In genomic region chr7:101432316-101432715, GRCh38 we compare ENCODE assay signal across 29 cellular contexts.
"Had no signal": no experiment of that assay in that cellular context is flagged by ENCODE, and none has a peak within 500 bp of the region (broad histone marks: within the 10 kb centered on the region; RNA-seq: fewer than 3 reads in every experiment).

No MANE protein-coding gene starts in this region.

- H3K27ac Mint-ChIP-seq: activated CD4-positive, alpha-beta memory T cell treated with anti-CD3 and anti-CD28 coated beads for 36 hours; activated CD4-positive, alpha-beta T cell treated with anti-CD3 and anti-CD28 coated beads for 36 hours; activated CD4-positive, alpha-beta T cell treated with anti-CD3 and anti-CD28 coated beads, Interleukin-2, amount 10 ng/mL, durations not matched to agents 24 days and 14 days; activated CD8-positive, alpha-beta memory T cell treated with anti-CD3 and anti-CD28 coated beads, Interleukin-2, amount 10 ng/mL, durations not matched to agents 7 days and 5 days; activated CD8-positive, alpha-beta T cell treated with anti-CD3 and anti-CD28 coated beads, Interleukin-2, amount 10 ng/mL, durations not matched to agents 7 days and 5 days; activated naive CD4-positive, alpha-beta T cell treated with anti-CD3 and anti-CD28 coated beads, Interleukin-2, amount 10 ng/mL, durations not matched to agents 7 days and 5 days; activated naive CD4-positive, alpha-beta T cell treated with anti-CD3 and anti-CD28 coated beads, Interleukin-2, amount 50 U/mL, for 72 hours; activated naive CD8-positive, alpha-beta T cell treated with anti-CD3 and anti-CD28 coated beads, Interleukin-2, amount 10 ng/mL, durations not matched to agents 7 days and 5 days; activated T-cell treated with anti-CD3 and anti-CD28 coated beads, Interleukin-2, amount 50 U/mL, for 72 hours; brain; dendritic cell treated with granulocyte-macrophage colony-stimulating factor and Interleukin-4, amounts not matched to agents 40 ng/mL and 50 ng/mL, for 4 days; endodermal cell had no signal

- H3K4me3 ChIP-seq: ascending aorta, breast epithelium, cardiac muscle cell, coronary artery, dorsolateral prefrontal cortex had no signal

- H3K9me3 ChIP-seq: ascending aorta, breast epithelium had no signal

- H3K36me3 ChIP-seq: ascending aorta, breast epithelium, cardiac muscle cell had no signal

- H3K27ac ChIP-seq: ascending aorta, breast epithelium, cardiac muscle cell, coronary artery, dorsolateral prefrontal cortex had no signal

- H3K9me3 Mint-ChIP-seq: activated CD4-positive, alpha-beta memory T cell treated with anti-CD3 and anti-CD28 coated beads for 36 hours; activated CD4-positive, alpha-beta T cell treated with anti-CD3 and anti-CD28 coated beads, Interleukin-2, amount 10 ng/mL, durations not matched to agents 24 days and 14 days; activated naive CD4-positive, alpha-beta T cell treated with anti-CD3 and anti-CD28 coated beads, Interleukin-2, amount 10 ng/mL, durations not matched to agents 7 days and 5 days; activated naive CD4-positive, alpha-beta T cell treated with anti-CD3 and anti-CD28 coated beads, Interleukin-2, amount 50 U/mL, for 72 hours; activated naive CD8-positive, alpha-beta T cell treated with anti-CD3 and anti-CD28 coated beads, Interleukin-2, amount 10 ng/mL, durations not matched to agents 7 days and 5 days; activated T-cell treated with anti-CD3 and anti-CD28 coated beads, Interleukin-2, amount 50 U/mL, for 72 hours; dendritic cell treated with granulocyte-macrophage colony-stimulating factor and Interleukin-4, amounts not matched to agents 40 ng/mL and 50 ng/mL, for 4 days; endodermal cell had no signal

- DNase-seq: activated CD4-positive, alpha-beta memory T cell treated with anti-CD3 and anti-CD28 coated beads for 36 hours; activated CD4-positive, alpha-beta T cell treated with anti-CD3 and anti-CD28 coated beads for 36 hours; activated CD4-positive, alpha-beta T cell treated with anti-CD3 and anti-CD28 coated beads, Interleukin-2, amount 10 ng/mL, durations not matched to agents 24 days and 14 days; activated CD4-positive, CD25-positive, alpha-beta regulatory T cell; activated CD4-positive, CD25-positive, alpha-beta regulatory T cell treated with anti-CD3 and anti-CD28 coated beads, Interleukin-2, amount 50 U/mL, for 72 hours; activated CD8-positive, alpha-beta memory T cell treated with anti-CD3 and anti-CD28 coated beads, Interleukin-2, amount 10 ng/mL, durations not matched to agents 7 days and 5 days; activated CD8-positive, alpha-beta memory T cell treated with anti-CD3 and anti-CD28 coated beads, Interleukin-2, amount 50 U/mL, for 4 hours; activated CD8-positive, alpha-beta T cell treated with anti-CD3 and anti-CD28 coated beads, Interleukin-2, amount 10 ng/mL, durations not matched to agents 7 days and 5 days; activated gamma-delta T cell; activated naive CD4-positive, alpha-beta T cell; activated naive CD4-positive, alpha-beta T cell treated with anti-CD3 and anti-CD28 coated beads, Interleukin-2, amount 10 ng/mL, durations not matched to agents 7 days and 5 days; activated naive CD8-positive, alpha-beta T cell treated with anti-CD3 and anti-CD28 coated beads, Interleukin-2, amount 10 ng/mL, durations not matched to agents 7 days and 5 days; activated T-cell treated with anti-CD3 and anti-CD28 coated beads, Interleukin-2, amount 50 U/mL, for 1 hour; activated T-cell treated with anti-CD3 and anti-CD28 coated beads, Interleukin-2, amount 50 U/mL, for 72 hours; central memory CD4-positive, alpha-beta T cell; cerebellar nuclear complex; dorsolateral prefrontal cortex; effector memory CD4-positive, alpha-beta T cell; endodermal cell; foreskin fibroblast; T-helper 2 cell had no signal

- ATAC-seq: activated CD4-positive, alpha-beta T cell treated with anti-CD3 and anti-CD28 coated beads for 36 hours; activated CD8-positive, alpha-beta memory T cell treated with anti-CD3 and anti-CD28 coated beads, Interleukin-2, amount 10 ng/mL, durations not matched to agents 7 days and 5 days; activated CD8-positive, alpha-beta T cell treated with anti-CD3 and anti-CD28 coated beads, Interleukin-2, amount 10 ng/mL, durations not matched to agents 7 days and 5 days; activated naive CD4-positive, alpha-beta T cell treated with anti-CD3 and anti-CD28 coated beads, Interleukin-2, amount 50 U/mL, for 72 hours; activated T-cell treated with anti-CD3 and anti-CD28 coated beads, Interleukin-2, amount 50 U/mL, for 72 hours; esophagus mucosa had no signal

- H3K36me3 Mint-ChIP-seq: activated CD4-positive, alpha-beta memory T cell treated with anti-CD3 and anti-CD28 coated beads for 36 hours; activated CD8-positive, alpha-beta memory T cell treated with anti-CD3 and anti-CD28 coated beads, Interleukin-2, amount 10 ng/mL, durations not matched to agents 7 days and 5 days; activated naive CD4-positive, alpha-beta T cell treated with anti-CD3 and anti-CD28 coated beads, Interleukin-2, amount 10 ng/mL, durations not matched to agents 7 days and 5 days; activated naive CD4-positive, alpha-beta T cell treated with anti-CD3 and anti-CD28 coated beads, Interleukin-2, amount 50 U/mL, for 72 hours; activated naive CD8-positive, alpha-beta T cell treated with anti-CD3 and anti-CD28 coated beads, Interleukin-2, amount 10 ng/mL, durations not matched to agents 7 days and 5 days; brain had no signal

- H3K27me3 ChIP-seq: ascending aorta, cardiac muscle cell had no signal

- H3K4me3 Mint-ChIP-seq: activated CD4-positive, alpha-beta memory T cell treated with anti-CD3 and anti-CD28 coated beads for 36 hours; activated CD4-positive, alpha-beta T cell treated with anti-CD3 and anti-CD28 coated beads for 36 hours; activated CD4-positive, alpha-beta T cell treated with anti-CD3 and anti-CD28 coated beads, Interleukin-2, amount 10 ng/mL, durations not matched to agents 24 days and 14 days; activated CD8-positive, alpha-beta memory T cell treated with anti-CD3 and anti-CD28 coated beads, Interleukin-2, amount 10 ng/mL, durations not matched to agents 7 days and 5 days; activated CD8-positive, alpha-beta T cell treated with anti-CD3 and anti-CD28 coated beads, Interleukin-2, amount 10 ng/mL, durations not matched to agents 7 days and 5 days; activated naive CD4-positive, alpha-beta T cell treated with anti-CD3 and anti-CD28 coated beads, Interleukin-2, amount 10 ng/mL, durations not matched to agents 7 days and 5 days; activated naive CD8-positive, alpha-beta T cell treated with anti-CD3 and anti-CD28 coated beads, Interleukin-2, amount 10 ng/mL, durations not matched to agents 7 days and 5 days; activated T-cell treated with anti-CD3 and anti-CD28 coated beads, Interleukin-2, amount 50 U/mL, for 72 hours; brain; dendritic cell treated with granulocyte-macrophage colony-stimulating factor and Interleukin-4, amounts not matched to agents 40 ng/mL and 50 ng/mL, for 4 days; endodermal cell had no signal

- H3K4me1 ChIP-seq: ascending aorta, breast epithelium had no signal

- H3K4me1 Mint-ChIP-seq: activated CD4-positive, alpha-beta T cell treated with anti-CD3 and anti-CD28 coated beads for 36 hours; activated CD4-positive, alpha-beta T cell treated with anti-CD3 and anti-CD28 coated beads, Interleukin-2, amount 10 ng/mL, durations not matched to agents 24 days and 14 days had no signal
